9 cellular contexts compared by ENCODE assay signal in the genomic region with DNA sequence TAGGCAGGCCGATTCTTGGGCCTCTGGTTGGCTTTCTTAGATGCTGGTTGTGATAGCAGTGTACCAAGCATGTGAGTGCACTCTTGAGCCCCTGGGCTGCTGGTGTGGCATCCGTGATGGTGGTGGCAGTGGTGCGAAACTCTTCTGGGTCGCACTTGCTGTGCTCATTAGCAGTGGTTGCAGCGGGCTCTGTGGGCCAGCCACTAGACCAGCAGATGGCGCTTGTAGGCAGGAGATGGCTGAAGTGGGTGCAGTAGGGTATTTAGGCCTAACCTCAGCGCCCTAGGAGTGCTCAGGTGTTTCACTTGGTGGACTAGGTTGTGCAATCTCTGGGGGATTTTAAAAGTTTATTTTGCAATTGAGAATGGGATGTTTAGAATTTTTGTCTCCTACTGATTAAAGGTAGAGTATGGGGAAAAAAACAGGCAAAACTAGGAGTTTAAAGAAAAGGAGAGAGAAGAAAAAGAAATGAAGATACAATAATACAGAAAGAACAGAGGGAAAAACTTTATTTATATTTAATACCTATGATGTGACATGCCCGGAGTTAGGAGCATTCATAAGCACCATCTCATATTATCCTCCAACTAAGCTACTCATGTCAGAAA. TPM values are rescaled to one million over a fixed set of nuclear protein-coding genes. Genes with fewer than 3 reads are reported as not detected.
DNase-seq lines count a peak whose midpoint lies in the region; ATAC-seq, FAIRE-seq and TF ChIP-seq lines count a peak whose summit lies in the region.
"Had no signal": no experiment of that assay in that cellular context is flagged by ENCODE, and none has a peak within 500 bp of the region (broad histone marks: within the 10 kb centered on the region; RNA-seq: fewer than 3 reads in every experiment).

No MANE protein-coding gene starts in this region.

- H4K20me1 ChIP-seq in K562 (replicated peaks; ENCODE audit: control insufficient read depth, insufficient read depth, low read length) = no peaks in the 10 kb centered on the region

- no peak overlapping the region for H3K4me2 ChIP-seq in K562 (ENCODE audit: insufficient read depth, low read length)

- H3K27ac ChIP-seq in VCaP (no peak overlapping the region), K562 (ENCODE audit: extremely low read depth, low read depth, low read length) (no peak overlapping the region)

- peak; percentile 11 to 80; a peak in 2 of 4 replicates for TF ChIP-seq RAD21 in K562 (CRISPR knock-in tag; conservative IDR thresholded peaks at IDR 0.05 in 1 of 2, IDR thresholded peaks at IDR 0.05 in 1 of 2)

- no peak overlapping the region for H2AFZ ChIP-seq in K562 (ENCODE audit: low read depth, low read length)

- no peaks in the 10 kb centered on the region for H3K36me3 ChIP-seq in K562 (ENCODE audit: control insufficient read depth, insufficient read depth, low read length)

- DNase-seq in NCI-H1694 (lab: John Stamatoyannopoulos, UW) (peak; percentile 12), K562 (ENCODE audit: extremely low read depth in 1 of 4, low spot score in 3 of 4) (peak; percentile 64 to 72 (median 66)), immature natural killer cell (peak; percentile 50 to 63 (median 55)), OCI-M2 (lab: John Stamatoyannopoulos, UW; ENCODE audit: unreplicated experiment) (no peak)
- DNase-seq in stimulated activated CD4-positive, alpha-beta T cell treated with anti-CD3 and anti-CD28 coated beads, Interleukin-4, amount 100 ng/mL, for 24 hours = peak; percentile 76

- no peak overlapping the region for H3K4me3 ChIP-seq in K562

- BruUV-seq in K562 (replicated peaks; lab: Mats Ljungman, UMichigan) = no TSS peak

- no peaks in the 10 kb centered on the region for H3K9me3 Mint-ChIP-seq in immature natural killer cell

- H3K27me3 ChIP-seq in K562 (ENCODE audit: control insufficient read depth in 2 of 2, insufficient read depth in 2 of 2, low read length in 2 of 2) = no peaks in the 10 kb centered on the region

- intact Hi-C loops in K562 (cut with micrococcal nuclease) = no loop called here

- H3K9me3 ChIP-seq in K562 (replicated peaks; ENCODE audit: control insufficient read depth, insufficient read depth, low read depth, low read length) = no peaks in the 10 kb centered on the region

- TF ChIP-seq CTCF in GM12873 (IDR thresholded peaks at IDR 0.05; ENCODE audit: insufficient read depth, low read depth, low read length, missing control alignments) (peak; percentile 85), VCaP (conservative IDR thresholded peaks at IDR 0.05) (peak; percentile 96), K562 (IDR thresholded peaks at IDR 0.05 in 2 of 3, conservative IDR thresholded peaks at IDR 0.05 in 1 of 3; ENCODE audit: insufficient read depth in 2 of 3, low read depth in 1 of 3, low read length in 3 of 3) (peak; percentile 72 to 75 (median 74))

- H3K79me2 ChIP-seq in K562 (ENCODE audit: control insufficient read depth, insufficient read depth, low read length) = peaks cover 6% of the 10 kb centered on the region

- POLR2A ChIA-PET in K562 (lab: Yijun Ruan, JAX) = interaction anchor here (0.6 kb wide), 1 partner anchor 416 kb away, joined by 4 read pairs; no protein-coding TSS in a partner anchor

- peak overlapping the region in 3 of 6 donors; percentile 13 to 60 (median 28) for H3K27ac Mint-ChIP-seq in immature natural killer cell

- ATAC-seq in K562 (peak; percentile 71), HG03565 (IDR thresholded peaks at IDR 0.05; ENCODE audit: unreplicated experiment) (no peak)

- no peaks in the 10 kb centered on the region for H3K9me1 ChIP-seq in K562 (ENCODE audit: control insufficient read depth, insufficient read depth, low read length)

- H3K4me1 ChIP-seq in K562 (replicated peaks in 1 of 2; ENCODE audit: control insufficient read depth in 2 of 2, insufficient read depth in 2 of 2, low read length in 2 of 2) = peaks cover 0 to 5% of the 10 kb centered on the region in 2 experiments; a peak in 1 of 5 replicates

- TF ChIP-seq POLR2A in K562 (conservative IDR thresholded peaks at IDR 0.05) = no peak

- H3K4me3 Mint-ChIP-seq in immature natural killer cell = no peak overlapping the region

- in situ Hi-C loops in K562 (cut with MboI) = no loop called here

- WGBS in K562 (ENCODE audit: insufficient coverage, low coverage, missing lambda C conversion rate) = 3% methylated on average over 8 of the region's 8 CpGs

- FAIRE-seq in K562 (lab: Jason Lieb, UNC) = peak; percentile 46
- FAIRE-seq: colon had no signal

- H3K9ac ChIP-seq in K562 (ENCODE audit: insufficient read depth in 1 of 2, low read depth in 2 of 2, low read length in 2 of 2) = no peak overlapping the region

- peaks cover 0 to 5% (median 3%) of the 10 kb centered on the region in 3 donors for H3K27me3 Mint-ChIP-seq in immature natural killer cell (ENCODE audit: low read depth in 3 of 3)

- H3K4me1 Mint-ChIP-seq in immature natural killer cell = peaks cover 16 to 19% of the 10 kb centered on the region in 2 donors

- peaks cover 0 to 7% (median 3%) of the 10 kb centered on the region in 3 donors for H3K36me3 Mint-ChIP-seq in immature natural killer cell

- TF ChIP-seq EP300 in K562 (IDR thresholded peaks at IDR 0.05; ENCODE audit: low read length) = no peak

- CTCF ChIA-PET in K562 (lab: Yijun Ruan, JAX; ENCODE audit: low intra/inter-chr PET ratio) = interaction anchor here (0.7 kb wide), 1 partner anchor 600 kb away, joined by 3 read pairs; no protein-coding TSS in a partner anchor

RNA-seq across cellular contexts. Expression of a gene that starts 4.3 kb away (rescaled TPM):
- 28.0 and 43.1 TPM in 2 replicates for total RNA-seq in K562 (2011; cell fraction: chromatin; rRNA removed; ENCODE audit: low replicate concordance)
- total RNA-seq in K562 (2011; cell fraction: nucleolus; rRNA removed) = 27.4 and 42.0 TPM in 2 replicates
- total RNA-seq in K562 (2011; cell fraction: nucleoplasm; rRNA removed) = 33.1 and 35.2 TPM in 2 replicates
- total RNA-seq in K562 (2014; rRNA removed) (7.7 and 8.0 TPM in 2 replicates), K562 (2014; rRNA removed; fragmentation: Illumina TruSeq; extraction: Trizol) (8.6 and 8.9 TPM in 2 replicates), K562 (2015; rRNA removed; fragmentation: Illumina TruSeq; extraction: Trizol) (6.5 and 6.9 TPM in 2 replicates), K562 (2021) (8.3 and 8.6 TPM in 2 replicates)
- polyA plus RNA-seq in K562 (2011; rRNA removed) (6.9 and 7.3 TPM in 2 replicates), K562 (2014; fragmentation: Illumina TruSeq; extraction: Trizol) (5.8 and 6.0 TPM in 2 replicates), K562 (2014; fragmentation: Nextera tagmentation; extraction: Ambion mirVana) (1 to 10 TPM; 5.3 to 6.1 TPM), K562 (2014; rRNA removed) (3.1 and 5.8 TPM in 2 replicates), immature natural killer cell (1 to 10 TPM; 4.2 to 5.4 (median 4.3) TPM)
- polyA plus RNA-seq in K562 (2011; cell fraction: cytosol; rRNA removed) = 1.8 and 3.0 TPM in 2 replicates
- 10.3 and 14.2 TPM in 2 replicates for polyA plus RNA-seq in K562 (2011; cell fraction: nucleus; rRNA removed)
- polyA plus RNA-seq in K562 (2012) = 3.0 and 3.4 TPM in 2 replicates
- 16.8 and 21.7 TPM in 2 replicates for polyA minus RNA-seq in K562 (2011; rRNA and poly(A)+ RNA removed)
- 4.3 and 6.3 TPM in 2 replicates for polyA minus RNA-seq in K562 (2011; cell fraction: cytosol; rRNA and poly(A)+ RNA removed)
- polyA minus RNA-seq in K562 (2011; cell fraction: nucleus; rRNA and poly(A)+ RNA removed) = 22.3 and 38.7 TPM in 2 replicates

RNA-seq across cellular contexts. Expression of a gene that starts 17.0 kb away (rescaled TPM):
- total RNA-seq in K562 (2011; cell fraction: chromatin; rRNA removed; ENCODE audit: low replicate concordance) = 18.0 and 22.2 TPM in 2 replicates
- total RNA-seq in K562 (2011; cell fraction: nucleolus; rRNA removed) = 12.4 and 12.5 TPM in 2 replicates
- total RNA-seq in K562 (2011; cell fraction: nucleoplasm; rRNA removed) = 15.3 and 21.1 TPM in 2 replicates
- total RNA-seq in K562 (2014; rRNA removed) (4.0 and 5.0 TPM in 2 replicates), K562 (2014; rRNA removed; fragmentation: Illumina TruSeq; extraction: Trizol) (5.4 and 6.0 TPM in 2 replicates), K562 (2015; rRNA removed; fragmentation: Illumina TruSeq; extraction: Trizol) (4.6 and 5.8 TPM in 2 replicates), K562 (2021) (3.8 and 4.5 TPM in 2 replicates)
- polyA plus RNA-seq in K562 (2011; rRNA removed) (6.2 and 8.7 TPM in 2 replicates), K562 (2014; fragmentation: Illumina TruSeq; extraction: Trizol) (3.0 and 3.6 TPM in 2 replicates), K562 (2014; fragmentation: Nextera tagmentation; extraction: Ambion mirVana) (1 to 10 TPM; 1.5 to 2.7 TPM), K562 (2014; rRNA removed) (3.2 and 5.0 TPM in 2 replicates), immature natural killer cell (10 to 100 TPM; 13.4 to 16.1 (median 15.9) TPM)
- 5.3 TPM in 2 replicates for polyA plus RNA-seq in K562 (2011; cell fraction: cytosol; rRNA removed)
- 8.8 and 12.6 TPM in 2 replicates for polyA plus RNA-seq in K562 (2011; cell fraction: nucleus; rRNA removed)
- 3.4 and 5.0 TPM in 2 replicates for polyA plus RNA-seq in K562 (2012)
- polyA minus RNA-seq in K562 (2011; rRNA and poly(A)+ RNA removed) = 11.9 and 13.2 TPM in 2 replicates
- polyA minus RNA-seq in K562 (2011; cell fraction: cytosol; rRNA and poly(A)+ RNA removed) = 2.9 and 3.1 TPM in 2 replicates
- 7.1 and 10.1 TPM in 2 replicates for polyA minus RNA-seq in K562 (2011; cell fraction: nucleus; rRNA and poly(A)+ RNA removed)

RNA-seq across cellular contexts. Expression of a gene that starts 28.5 kb away (rescaled TPM):
- 35.8 and 47.2 TPM in 2 replicates for total RNA-seq in K562 (2011; cell fraction: chromatin; rRNA removed; ENCODE audit: low replicate concordance)
- 32.0 and 34.6 TPM in 2 replicates for total RNA-seq in K562 (2011; cell fraction: nucleolus; rRNA removed)
- total RNA-seq in K562 (2011; cell fraction: nucleoplasm; rRNA removed) = 40.3 and 59.6 TPM in 2 replicates
- total RNA-seq in K562 (2014; rRNA removed) (13.7 and 20.1 TPM in 2 replicates), K562 (2014; rRNA removed; fragmentation: Illumina TruSeq; extraction: Trizol) (14.8 and 15.6 TPM in 2 replicates), K562 (2015; rRNA removed; fragmentation: Illumina TruSeq; extraction: Trizol) (13.8 and 15.0 TPM in 2 replicates), K562 (2021) (16.3 and 19.2 TPM in 2 replicates)
- polyA plus RNA-seq in K562 (2011; rRNA removed) (28.8 and 33.2 TPM in 2 replicates), K562 (2014; fragmentation: Illumina TruSeq; extraction: Trizol) (13.7 and 17.5 TPM in 2 replicates), K562 (2014; fragmentation: Nextera tagmentation; extraction: Ambion mirVana) (1 to 10 TPM; 5.3 to 7.8 TPM), K562 (2014; rRNA removed) (19.4 and 24.2 TPM in 2 replicates), immature natural killer cell (10 to 100 TPM in 2 of 3 donors, 1 to 10 TPM in 1; 4.1 to 41.0 (median 27.0) TPM)
- 17.3 and 25.2 TPM in 2 replicates for polyA plus RNA-seq in K562 (2011; cell fraction: cytosol; rRNA removed)
- 17.6 and 22.5 TPM in 2 replicates for polyA plus RNA-seq in K562 (2011; cell fraction: nucleus; rRNA removed)
- 9.6 and 16.0 TPM in 2 replicates for polyA plus RNA-seq in K562 (2012)
- polyA minus RNA-seq in K562 (2011; rRNA and poly(A)+ RNA removed) = 21.5 and 27.8 TPM in 2 replicates
- 11.6 and 13.2 TPM in 2 replicates for polyA minus RNA-seq in K562 (2011; cell fraction: cytosol; rRNA and poly(A)+ RNA removed)
- 11.6 and 17.9 TPM in 2 replicates for polyA minus RNA-seq in K562 (2011; cell fraction: nucleus; rRNA and poly(A)+ RNA removed)

RNA-seq across cellular contexts. Expression of a gene that starts 43.3 kb away (rescaled TPM):
- total RNA-seq in K562 (2011; cell fraction: chromatin; rRNA removed; ENCODE audit: low replicate concordance) = 2.1 and 3.5 TPM in 2 replicates
- 2.2 and 3.6 TPM in 2 replicates for total RNA-seq in K562 (2011; cell fraction: nucleolus; rRNA removed)
- 2.6 and 3.2 TPM in 2 replicates for total RNA-seq in K562 (2011; cell fraction: nucleoplasm; rRNA removed)
- total RNA-seq in K562 (2014; rRNA removed) (2.8 and 3.4 TPM in 2 replicates), K562 (2014; rRNA removed; fragmentation: Illumina TruSeq; extraction: Trizol) (4.4 and 5.4 TPM in 2 replicates), K562 (2015; rRNA removed; fragmentation: Illumina TruSeq; extraction: Trizol) (3.3 and 3.5 TPM in 2 replicates), K562 (2021) (1.8 and 2.2 TPM in 2 replicates)
- polyA plus RNA-seq in K562 (2011; rRNA removed) (7.0 and 10.5 TPM in 2 replicates), K562 (2014; fragmentation: Illumina TruSeq; extraction: Trizol) (5.0 and 5.2 TPM in 2 replicates), K562 (2014; fragmentation: Nextera tagmentation; extraction: Ambion mirVana) (10 to 100 TPM; 13.1 to 20.4 TPM), K562 (2014; rRNA removed) (4.0 and 4.6 TPM in 2 replicates), immature natural killer cell (10 to 100 TPM; 22.4 to 33.6 (median 30.9) TPM)
- 8.3 and 8.7 TPM in 2 replicates for polyA plus RNA-seq in K562 (2011; cell fraction: cytosol; rRNA removed)
- 1.9 and 2.6 TPM in 2 replicates for polyA plus RNA-seq in K562 (2011; cell fraction: nucleus; rRNA removed)
- polyA plus RNA-seq in K562 (2012) = 4.1 and 6.2 TPM in 2 replicates
- 1.9 and 2.7 TPM in 2 replicates for polyA minus RNA-seq in K562 (2011; rRNA and poly(A)+ RNA removed)
- polyA minus RNA-seq in K562 (2011; cell fraction: cytosol; rRNA and poly(A)+ RNA removed) = 3.1 TPM in 1 of 2 replicates, not detected in the other
- 0.94 and 1.3 TPM in 2 replicates for polyA minus RNA-seq in K562 (2011; cell fraction: nucleus; rRNA and poly(A)+ RNA removed)

RNA-seq across cellular contexts. Expression of a gene that starts 43.3 kb away (rescaled TPM):
- 2.5 and 4.6 TPM in 2 replicates for total RNA-seq in K562 (2011; cell fraction: chromatin; rRNA removed; ENCODE audit: low replicate concordance)
- total RNA-seq in K562 (2011; cell fraction: nucleolus; rRNA removed) = 1.0 and 2.0 TPM in 2 replicates
- total RNA-seq in K562 (2011; cell fraction: nucleoplasm; rRNA removed) = 2.0 and 2.1 TPM in 2 replicates
- 0.09 and 0.41 TPM in 2 replicates for total RNA-seq in K562 (2014; rRNA removed)
- total RNA-seq in K562 (2014; rRNA removed; fragmentation: Illumina TruSeq; extraction: Trizol) = 0.35 and 0.51 TPM in 2 replicates
- total RNA-seq in K562 (2015; rRNA removed; fragmentation: Illumina TruSeq; extraction: Trizol) = 0.30 and 0.40 TPM in 2 replicates
- 0.16 and 0.51 TPM in 2 replicates for total RNA-seq in K562 (2021)
- polyA plus RNA-seq in K562 (2011; rRNA removed) = 0.96 and 1.0 TPM in 2 replicates
- polyA plus RNA-seq in K562 (2011; cell fraction: cytosol; rRNA removed) = 0.24 and 0.31 TPM in 2 replicates
- polyA plus RNA-seq in K562 (2011; cell fraction: nucleus; rRNA removed) = 0.84 and 1.00 TPM in 2 replicates
- polyA plus RNA-seq in K562 (2012) = 0.33 and 0.36 TPM in 2 replicates
- 0.19 and 0.37 TPM in 2 replicates for polyA plus RNA-seq in K562 (2014; fragmentation: Illumina TruSeq; extraction: Trizol)
- polyA plus RNA-seq in K562 (2014; fragmentation: Nextera tagmentation; extraction: Ambion mirVana) = under 1 TPM; 0.27 to 0.30 TPM
- polyA plus RNA-seq in K562 (2014; rRNA removed) = 0.03 and 0.07 TPM in 2 replicates
- 0.81 and 1.1 TPM in 2 replicates for polyA minus RNA-seq in K562 (2011; rRNA and poly(A)+ RNA removed)
- polyA minus RNA-seq in K562 (2011; cell fraction: cytosol; rRNA and poly(A)+ RNA removed) = not detected in 2 replicates
- 0.81 and 2.3 TPM in 2 replicates for polyA minus RNA-seq in K562 (2011; cell fraction: nucleus; rRNA and poly(A)+ RNA removed)
- polyA plus RNA-seq in immature natural killer cell = 1 to 10 TPM in 1 of 3 donors, under 1 TPM in 2; 0.54 to 2.1 (median 0.61) TPM
